In the genomic region with DNA sequence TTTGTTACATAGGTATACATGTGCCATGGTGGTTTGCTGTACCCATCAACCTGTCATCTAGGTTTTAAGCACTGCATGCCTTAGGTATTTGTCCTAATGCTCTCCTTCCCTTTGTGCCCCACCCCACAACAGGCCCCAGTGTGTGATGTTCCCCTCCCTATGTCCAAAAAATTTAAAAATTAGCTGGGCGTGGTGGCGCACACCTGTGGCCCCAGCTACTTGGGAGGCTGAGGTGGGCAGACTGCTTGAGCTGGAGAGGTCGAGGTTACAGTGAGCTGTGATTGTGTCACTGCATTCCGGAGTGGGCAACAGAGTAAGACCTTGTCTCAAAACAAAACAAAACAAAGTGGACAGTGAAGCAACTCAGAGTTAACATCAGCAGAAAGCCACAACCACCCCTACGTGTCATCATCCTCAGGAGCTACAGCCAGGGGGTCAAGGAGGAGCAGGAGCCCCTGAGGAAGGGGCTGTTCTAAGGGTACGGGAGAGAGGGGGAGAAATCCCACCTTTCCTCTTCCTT, we compare ENCODE assay signal across 15 cellular contexts. TPM values are rescaled to one million over a fixed set of nuclear protein-coding genes. Genes with fewer than 3 reads are reported as not detected.
DNase-seq lines count a peak whose midpoint lies in the region; ATAC-seq, FAIRE-seq and TF ChIP-seq lines count a peak whose summit lies in the region.
"Had no signal": no experiment of that assay in that cellular context is flagged by ENCODE, and none has a peak within 500 bp of the region (broad histone marks: within the 10 kb centered on the region; RNA-seq: fewer than 3 reads in every experiment).

No MANE protein-coding gene starts in this region.

- H3K14ac ChIP-seq in mesenchymal stem cell (ENCODE audit: low read length in 2 of 2) (peak overlapping the region in 1 of 2 experiments; percentile 28), trophoblast cell (ENCODE audit: low read length) (no peak overlapping the region)

- H3K23ac ChIP-seq in mesenchymal stem cell (ENCODE audit: low read length in 2 of 2) (no peak overlapping the region), trophoblast cell (ENCODE audit: low read length) (no peak overlapping the region)

- no peak overlapping the region for H3K4me2 ChIP-seq in HepG2 (ENCODE audit: low read depth, low read length)
- H3K4me2 ChIP-seq in mesenchymal stem cell (ENCODE audit: low read length, poor library complexity, severe bottlenecking) = no peak overlapping the region
- H3K4me2 ChIP-seq in trophoblast cell (ENCODE audit: low read length) = no peak overlapping the region
- H3K4me2 ChIP-seq: BLaER1 had no signal

- H3K18ac ChIP-seq in mesenchymal stem cell (ENCODE audit: low read depth in 1 of 2, low read length in 2 of 2) = peak overlapping the region; percentile 57 to 62
- no peak overlapping the region for H3K18ac ChIP-seq in trophoblast cell (ENCODE audit: low read length)

- H3K27me3 ChIP-seq in HepG2 (ENCODE audit: control insufficient read depth in 1 of 2, insufficient read depth in 2 of 2, low read length in 2 of 2) (no peaks in the 10 kb centered on the region), right lobe of liver (no peaks in the 10 kb centered on the region), mesenchymal stem cell (ENCODE audit: control insufficient read depth in 1 of 2, insufficient read depth in 1 of 2, low read length in 2 of 2) (no peaks in the 10 kb centered on the region), trophoblast cell (ENCODE audit: insufficient read depth, low read length) (no peaks in the 10 kb centered on the region)
- H3K27me3 ChIP-seq: BLaER1 had no signal

- no peak overlapping the region for H2BK12ac ChIP-seq in mesenchymal stem cell (ENCODE audit: low read length in 2 of 2)
- H2BK12ac ChIP-seq in trophoblast cell (ENCODE audit: low read length) = no peak overlapping the region

- 39% methylated on average over 6 of the region's 6 CpGs for WGBS in HepG2 (ENCODE audit: low lambda C conversion rate)
- 79% methylated on average over 6 of the region's 6 CpGs for WGBS in right lobe of liver (ENCODE audit: insufficient coverage, low coverage, low lambda C conversion rate, missing lambda C conversion rate)
- 94% methylated on average over 2 of the region's 6 CpGs for WGBS in mesenchymal stem cell
- WGBS in trophoblast cell (ENCODE audit: extremely low coverage, insufficient coverage, insufficient read length) = no CpG with 5 or more reads among the region's 6 CpGs

- no peak for TF ChIP-seq RAD21 in HepG2 (CRISPR knock-in tag; IDR thresholded peaks at IDR 0.05)

- H2BK5ac ChIP-seq in mesenchymal stem cell (ENCODE audit: low read depth, low read length, poor library complexity, severe bottlenecking) (no peak overlapping the region), trophoblast cell (ENCODE audit: low read depth, low read length, poor library complexity) (peak overlapping the region; percentile 1)

- no peak overlapping the region for H3K4me3 ChIP-seq in HepG2 (replicated peaks in 1 of 3; ENCODE audit: insufficient read depth in 1 of 3, low read depth in 2 of 3, low read length in 3 of 3)
- H3K4me3 ChIP-seq in right lobe of liver = no peak overlapping the region
- H3K4me3 ChIP-seq in mesenchymal stem cell (ENCODE audit: insufficient read depth in 1 of 2, low read depth in 1 of 2, low read length in 2 of 2) = no peak overlapping the region
- H3K4me3 ChIP-seq in trophoblast cell (ENCODE audit: low read depth, low read length) = no peak overlapping the region
- H3K4me3 ChIP-seq: BLaER1, GM12878, HAP-1 had no signal

- POLR2A ChIA-PET in HepG2 (lab: Yijun Ruan, JAX) = interaction anchor here (0.9 kb wide), 1 partner anchor 11 kb away, joined by 4 read pairs; no protein-coding TSS in a partner anchor

- TF ChIP-seq POLR2A in HepG2 (IDR thresholded peaks at IDR 0.05; ENCODE audit: insufficient read depth in 1 of 2, low read depth in 2 of 2, low read length in 2 of 2) = no peak
- no peak for TF ChIP-seq POLR2A in right lobe of liver (IDR thresholded peaks at IDR 0.05)

- H2BK120ac ChIP-seq in mesenchymal stem cell (ENCODE audit: low read depth, low read length) (no peak overlapping the region), trophoblast cell (ENCODE audit: insufficient read depth, low read length, poor library complexity) (no peak overlapping the region)

- no peak overlapping the region for H2AFZ ChIP-seq in HepG2 (ENCODE audit: low read length)
- H2AFZ ChIP-seq in mesenchymal stem cell (ENCODE audit: low read depth, low read length) = no peak overlapping the region
- H2AFZ ChIP-seq in trophoblast cell (ENCODE audit: insufficient read depth, low read length, poor library complexity) = no peak overlapping the region

- H3K79me2 ChIP-seq in HepG2 (ENCODE audit: insufficient read depth, low read length) (no peaks in the 10 kb centered on the region), trophoblast cell (ENCODE audit: control insufficient read depth, insufficient read depth, low read length, poor library complexity) (peaks cover 2% of the 10 kb centered on the region)

- no peaks in the 10 kb centered on the region for H3K9me3 ChIP-seq in HepG2 (ENCODE audit: low read length)
- no peaks in the 10 kb centered on the region for H3K9me3 ChIP-seq in right lobe of liver
- no peaks in the 10 kb centered on the region for H3K9me3 ChIP-seq in mesenchymal stem cell (ENCODE audit: control insufficient read depth, low read length)
- H3K9me3 ChIP-seq in trophoblast cell (ENCODE audit: insufficient read depth, low read depth, low read length) = peaks cover 2% of the 10 kb centered on the region
- H3K9me3 ChIP-seq: BLaER1, HAP-1 had no signal

- DNase-seq in HepG2 (ENCODE audit: low spot score) (peak; percentile 34), right lobe of liver (no peak), mesenchymal stem cell (peak; percentile 11), trophoblast cell (peak in 1 of 2 donors; percentile 48), GOT3 (lab: John Stamatoyannopoulos, UW) (no peak)
- no peak for DNase-seq in activated CD4-positive, alpha-beta T cell treated with anti-CD3 and anti-CD28 coated beads for 1 hour
- no peak for DNase-seq in stimulated activated naive CD8-positive, alpha-beta T cell treated with anti-CD3 and anti-CD28 coated beads, Interleukin-15, Interleukin-2, amounts not matched to agents 100 U/mL and 50 U/mL, for 24 hours
- DNase-seq: 8988T; CD4-positive, alpha-beta memory T cell; DND-41; EL had no signal

- H3K36me3 ChIP-seq in HepG2 (replicated peaks in 1 of 2; ENCODE audit: control insufficient read depth in 1 of 2, insufficient read depth in 2 of 2, low read length in 2 of 2) = no peaks in the 10 kb centered on the region
- no peaks in the 10 kb centered on the region for H3K36me3 ChIP-seq in right lobe of liver
- H3K36me3 ChIP-seq in mesenchymal stem cell (ENCODE audit: control insufficient read depth in 1 of 2, insufficient read depth in 2 of 2, low read depth in 1 of 2, low read length in 2 of 2) = no peaks in the 10 kb centered on the region
- no peaks in the 10 kb centered on the region for H3K36me3 ChIP-seq in trophoblast cell (ENCODE audit: control insufficient read depth in 1 of 2, insufficient read depth in 2 of 2, low read length in 2 of 2)
- H3K36me3 ChIP-seq: BLaER1, HAP-1 had no signal

- H4K91ac ChIP-seq in mesenchymal stem cell (ENCODE audit: low read length) (peak overlapping the region; percentile 18), trophoblast cell (ENCODE audit: low read depth, low read length) (no peak overlapping the region)

- FAIRE-seq in HepG2 (lab: Jason Lieb, UNC) = no peak
- FAIRE-seq: GM12878, H1 had no signal

- intact Hi-C loops in HepG2 (cut with micrococcal nuclease; ENCODE audit: unreplicated experiment) = loop anchor here (5.0 kb wide), 1 partner anchor 37 kb away; the partner anchor contains the start of gene SGPP1
- intact Hi-C loops in right lobe of liver (cut with DNase I) = no loop called here

- H2AK5ac ChIP-seq in mesenchymal stem cell (ENCODE audit: low read length, severe bottlenecking) (no peak overlapping the region), trophoblast cell (ENCODE audit: low read length) (no peak overlapping the region)

- ATAC-seq in HepG2 (peak; percentile 28), right lobe of liver (no peak)
- no peak for ATAC-seq in stimulated activated naive CD8-positive, alpha-beta T cell treated with anti-CD3 and anti-CD28 coated beads, Interleukin-15, Interleukin-2, amounts not matched to agents 100 U/mL and 50 U/mL, for 24 hours
- ATAC-seq: GM12878 had no signal

- no peaks in the 10 kb centered on the region for H4K20me1 ChIP-seq in HepG2 (ENCODE audit: insufficient read depth, low read length)
- H4K20me1 ChIP-seq: BLaER1 had no signal

- no peak overlapping the region for H4K12ac ChIP-seq in trophoblast cell (ENCODE audit: low read depth, low read length)

- peak overlapping the region; percentile 41 to 51 for H3K4ac ChIP-seq in mesenchymal stem cell (ENCODE audit: low read depth in 1 of 2, low read length in 2 of 2)
- no peak overlapping the region for H3K4ac ChIP-seq in trophoblast cell (ENCODE audit: low read depth, low read length)

- CTCF ChIA-PET in HepG2 (lab: Yijun Ruan, JAX; ENCODE audit: low intra/inter-chr PET ratio, low total read pairs) = no interaction called here

- H3K4me1 ChIP-seq in HepG2 (ENCODE audit: insufficient read depth, low read length) (peaks cover 45% of the 10 kb centered on the region), right lobe of liver (no peaks in the 10 kb centered on the region), mesenchymal stem cell (ENCODE audit: control insufficient read depth, insufficient read depth, low read depth, low read length) (no peaks in the 10 kb centered on the region), trophoblast cell (ENCODE audit: control insufficient read depth in 1 of 2, insufficient read depth in 2 of 2, low read length in 2 of 2) (peaks cover 5 to 11% of the 10 kb centered on the region in 2 experiments)
- H3K4me1 ChIP-seq: BLaER1, HAP-1 had no signal

- no peak for TF ChIP-seq CTCF in HepG2 (CRISPR knock-in tag; IDR thresholded peaks at IDR 0.05)
- TF ChIP-seq CTCF in right lobe of liver (IDR thresholded peaks at IDR 0.05) = no peak

- H4K8ac ChIP-seq in mesenchymal stem cell (ENCODE audit: low read length) (no peak overlapping the region), trophoblast cell (ENCODE audit: low read depth, low read length) (no peak overlapping the region)

- BruUV-seq in HepG2 (replicated peaks; lab: Mats Ljungman, UMichigan) = no TSS peak

- H3K79me1 ChIP-seq in mesenchymal stem cell (replicated peaks; ENCODE audit: low read length, poor library complexity, severe bottlenecking) (no peaks in the 10 kb centered on the region), trophoblast cell (ENCODE audit: low read length) (peaks cover 13% of the 10 kb centered on the region)

- in situ Hi-C loops in HepG2 (cut with HindIII; ENCODE audit: extremely low pct_ligation_motif_present, low pct_unique_long_range_greater_than_20kb) = loop anchor here (25.0 kb wide), 1 partner anchor 377 kb away; no protein-coding TSS in a partner anchor

- H2BK15ac ChIP-seq in mesenchymal stem cell (ENCODE audit: low read depth, poor library complexity, severe bottlenecking) = no peak overlapping the region

- no peak overlapping the region for H3K27ac ChIP-seq in HepG2 (ENCODE audit: extremely low read length, insufficient read depth, low read length)
- no peak overlapping the region for H3K27ac ChIP-seq in right lobe of liver
- no peak overlapping the region for H3K27ac ChIP-seq in mesenchymal stem cell (ENCODE audit: low read length, poor library complexity, severe bottlenecking)
- no peak overlapping the region for H3K27ac ChIP-seq in trophoblast cell (ENCODE audit: low read depth, low read length)
- H3K27ac ChIP-seq: BLaER1 had no signal

- TF ChIP-seq EP300 in HepG2 (IDR thresholded peaks at IDR 0.05; ENCODE audit: low read depth in 2 of 2, low read length in 2 of 2) (no peak), HepG2 (CRISPR knock-in tag; IDR thresholded peaks at IDR 0.05; ENCODE audit: borderline replicate concordance) (no peak)

- H3K9ac ChIP-seq in HepG2 (ENCODE audit: insufficient read depth, low read depth, low read length) (no peak overlapping the region), mesenchymal stem cell (ENCODE audit: low read length) (no peak overlapping the region), trophoblast cell (ENCODE audit: low read length) (no peak overlapping the region)
- H3K9ac ChIP-seq: BLaER1 had no signal

RNA-seq across cellular contexts. Expression of gene SGPP1, which starts 36.8 kb away (rescaled TPM):
- total RNA-seq in HepG2 (2016; rRNA removed; fragmentation: Illumina TruSeq; extraction: Trizol) = 4.8 and 6.4 TPM in 2 replicates
- total RNA-seq in HepG2 (2016; cell fraction: cytosol; rRNA removed; fragmentation: Illumina TruSeq; extraction: Trizol; ENCODE audit: low read depth) = 0.61 and 0.79 TPM in 2 replicates
- 3.9 and 7.0 TPM in 2 replicates for total RNA-seq in HepG2 (2016; cell fraction: insoluble cytoplasmic fraction; rRNA removed; fragmentation: Illumina TruSeq; extraction: Trizol)
- total RNA-seq in HepG2 (2016; cell fraction: membrane; rRNA removed; fragmentation: Illumina TruSeq; extraction: Trizol) = 1.8 and 2.5 TPM in 2 replicates
- 8.8 and 9.5 TPM in 2 replicates for total RNA-seq in HepG2 (2016; cell fraction: nucleus; rRNA removed; fragmentation: Illumina TruSeq; extraction: Trizol)
- polyA plus RNA-seq in HepG2 (2011; rRNA removed) = 6.6 and 6.8 TPM in 2 replicates
- 3.8 and 5.9 TPM in 2 replicates for polyA plus RNA-seq in HepG2 (2011; cell fraction: cytosol; rRNA removed)
- polyA plus RNA-seq in HepG2 (2011; cell fraction: nucleus; rRNA removed) = 2.6 and 3.1 TPM in 2 replicates
- 8.6 and 12.1 TPM in 2 replicates for polyA plus RNA-seq in HepG2 (2012)
- polyA plus RNA-seq in HepG2 (2016; cell fraction: cytosol; fragmentation: Illumina TruSeq; extraction: Trizol; ENCODE audit: low read depth) = 0.44 and 0.58 TPM in 2 replicates
- 5.9 and 6.6 TPM in 2 replicates for polyA plus RNA-seq in HepG2 (2016; cell fraction: insoluble cytoplasmic fraction; fragmentation: Illumina TruSeq; extraction: Trizol; ENCODE audit: low read depth)
- 1.8 and 2.2 TPM in 2 replicates for polyA plus RNA-seq in HepG2 (2016; cell fraction: membrane; fragmentation: Illumina TruSeq; extraction: Trizol; ENCODE audit: low read depth)
- polyA plus RNA-seq in HepG2 (2016; cell fraction: nucleus; fragmentation: Illumina TruSeq; extraction: Trizol; ENCODE audit: insufficient read depth, low read depth) = 13.3 and 14.2 TPM in 2 replicates
- polyA minus RNA-seq in HepG2 (2011; rRNA and poly(A)+ RNA removed; ENCODE audit: low replicate concordance) = 7.8 and 12.9 TPM in 2 replicates
- polyA minus RNA-seq in HepG2 (2011; cell fraction: cytosol; rRNA and poly(A)+ RNA removed) = 5.9 and 6.9 TPM in 2 replicates
- 8.0 and 8.9 TPM in 2 replicates for polyA minus RNA-seq in HepG2 (2011; cell fraction: nucleus; rRNA and poly(A)+ RNA removed)
- 10 to 100 TPM; 13.2 to 25.6 (median 20.9) TPM for total RNA-seq in right lobe of liver
- polyA plus RNA-seq in mesenchymal stem cell (2013, experiment 1 of 2) = 18.8 TPM
- 21.8 TPM for polyA plus RNA-seq in mesenchymal stem cell (2013, experiment 2 of 2)
- polyA plus RNA-seq in trophoblast cell (2013) = 70.1 and 72.2 TPM in 2 replicates

Comparison
In these comparisons a context has a peak if more than half of its experiments do, and no peak if none do; other contexts are left out.
1. DNase-seq: peak in HepG2 (single experiment) and mesenchymal stem cell (single experiment); none in right lobe of liver (0 of 3), GOT3 (single experiment), activated CD4-positive, alpha-beta T cell treated with anti-CD3 and anti-CD28 coated beads for 1 hour (single experiment) and stimulated activated naive CD8-positive, alpha-beta T cell treated with anti-CD3 and anti-CD28 coated beads, Interleukin-15, Interleukin-2, amounts not matched to agents 100 U/mL and 50 U/mL, for 24 hours (single experiment).